ENCODE assay signal across 9 cellular contexts in genomic region chr7:47580811-47581331, GRCh38. TPM values are rescaled to one million over a fixed set of nuclear protein-coding genes. Genes with fewer than 3 reads are reported as not detected.
DNase-seq lines count a peak whose midpoint lies in the region; ATAC-seq, FAIRE-seq and TF ChIP-seq lines count a peak whose summit lies in the region.
"Had no signal": no experiment of that assay in that cellular context is flagged by ENCODE, and none has a peak within 500 bp of the region (broad histone marks: within the 10 kb centered on the region; RNA-seq: fewer than 3 reads in every experiment).

No MANE protein-coding gene starts in this region.

- H3K27ac ChIP-seq in lower lobe of right lung (peak overlapping the region; percentile 85), upper lobe of right lung (peak overlapping the region; percentile 89)

- H3K36me3 ChIP-seq in bronchial epithelial cell (ENCODE audit: control insufficient read depth, insufficient read depth, low read length) (no peaks in the 10 kb centered on the region), lower lobe of right lung (no peaks in the 10 kb centered on the region), upper lobe of right lung (no peaks in the 10 kb centered on the region)

- TF ChIP-seq CTCF in bronchial epithelial cell (IDR thresholded peaks at IDR 0.05; ENCODE audit: insufficient read depth, low read length, severe bottlenecking): no peak
- no peak for TF ChIP-seq CTCF in lower lobe of right lung (IDR thresholded peaks at IDR 0.05)
- no peak for TF ChIP-seq CTCF in upper lobe of right lung (IDR thresholded peaks at IDR 0.05)

- peaks cover 3% of the 10 kb centered on the region for H3K4me1 Mint-ChIP-seq in activated T-cell treated with anti-CD3 and anti-CD28 coated beads, Interleukin-2, amount 50 U/mL, for 4 hours (ENCODE audit: low read depth)

- intact Hi-C loops in lower lobe of right lung (cut with DNase I): no loop called here
- intact Hi-C loops in upper lobe of right lung (cut with DNase I): no loop called here

- no peak for FAIRE-seq in bronchial epithelial cell (lab: Jason Lieb, UNC)

- H3K4me3 Mint-ChIP-seq in activated T-cell treated with anti-CD3 and anti-CD28 coated beads, Interleukin-2, amount 50 U/mL, for 4 hours: peak overlapping the region; percentile 61

- no peak for DNase-seq in activated T-cell treated with anti-CD3 and anti-CD28 coated beads, Interleukin-2, amount 50 U/mL, for 4 hours
- no peak for DNase-seq in activated T-cell treated with anti-CD3 and anti-CD28 coated beads, Interleukin-2, amount 50 U/mL, for 1 hour
- DNase-seq in bronchial epithelial cell (ENCODE audit: low read depth) (no peak), lower lobe of right lung (no peak), upper lobe of right lung (no peak)
- DNase-seq: DMS153 had no signal

- H3K9me3 Mint-ChIP-seq in activated T-cell treated with anti-CD3 and anti-CD28 coated beads, Interleukin-2, amount 50 U/mL, for 4 hours: no peaks in the 10 kb centered on the region

- no peak for ATAC-seq in activated T-cell treated with anti-CD3 and anti-CD28 coated beads, Interleukin-2, amount 50 U/mL, for 4 hours
- ATAC-seq in lower lobe of right lung: peak in 1 of 2 donors; percentile 6
- ATAC-seq in upper lobe of right lung: peak; percentile 1
- ATAC-seq in GM18505 (IDR thresholded peaks at IDR 0.05; ENCODE audit: unreplicated experiment): no peak
- no peak for ATAC-seq in GM21737 (IDR thresholded peaks at IDR 0.05; ENCODE audit: unreplicated experiment)
- no peak for ATAC-seq in HG03342 (IDR thresholded peaks at IDR 0.05; ENCODE audit: unreplicated experiment)

- H3K27me3 ChIP-seq in bronchial epithelial cell (ENCODE audit: control insufficient read depth, insufficient read depth, low read length) (no peaks in the 10 kb centered on the region), lower lobe of right lung (ENCODE audit: low read depth) (no peaks in the 10 kb centered on the region), upper lobe of right lung (no peaks in the 10 kb centered on the region)

- TF ChIP-seq POLR2A in GM18505 (IDR thresholded peaks at IDR 0.05; ENCODE audit: borderline replicate concordance, extremely low read depth, insufficient read depth, insufficient read length): no peak

- H3K4me1 ChIP-seq in lower lobe of right lung (peaks cover 83% of the 10 kb centered on the region), upper lobe of right lung (peaks cover 65% of the 10 kb centered on the region)

- H3K9me3 ChIP-seq in lower lobe of right lung: no peaks in the 10 kb centered on the region
- no peaks in the 10 kb centered on the region for H3K9me3 ChIP-seq in upper lobe of right lung

- H3K36me3 Mint-ChIP-seq in activated T-cell treated with anti-CD3 and anti-CD28 coated beads, Interleukin-2, amount 50 U/mL, for 4 hours (ENCODE audit: insufficient read depth): no peaks in the 10 kb centered on the region

- H3K4me3 ChIP-seq in bronchial epithelial cell (ENCODE audit: low read depth, low read length) (peak overlapping the region; percentile 62), lower lobe of right lung (peak overlapping the region; percentile 71), upper lobe of right lung (peak overlapping the region; percentile 69)

- H3K27me3 Mint-ChIP-seq in activated T-cell treated with anti-CD3 and anti-CD28 coated beads, Interleukin-2, amount 50 U/mL, for 4 hours (ENCODE audit: low read depth): peaks cover 28% of the 10 kb centered on the region

RNA-seq across cellular contexts. Expression of gene TNS3, which starts 1.0 kb away (rescaled TPM):
- total RNA-seq in activated T-cell treated with anti-CD3 and anti-CD28 coated beads, Interleukin-2, amount 50 U/mL, for 4 hours: 1 to 10 TPM; 2.6 to 3.4 (median 3.2) TPM
- 1.8 and 2.6 TPM in 2 replicates for total RNA-seq in bronchial epithelial cell
- 174 TPM for total RNA-seq in lower lobe of right lung
- 168 TPM for total RNA-seq in upper lobe of right lung

Comparison
In these comparisons a context has a peak if more than half of its experiments do, and no peak if none do; other contexts are left out.
1. RNA of gene TNS3, which starts 1.0 kb away (total RNA-seq): 174 TPM in lower lobe of right lung (single experiment) and 168 TPM in upper lobe of right lung (single experiment); 2.6 to 3.4 TPM in activated T-cell treated with anti-CD3 and anti-CD28 coated beads, Interleukin-2, amount 50 U/mL, for 4 hours and 1.8 to 2.6 TPM in bronchial epithelial cell; every median in the first group is over 10 times any median in the second.
2. Peak in every context shown above with its lines, with median percentiles within 50 percentile points of each other: H3K4me3 ChIP-seq.